1 cellular context compared by ENCODE assay signal in the genomic region with DNA sequence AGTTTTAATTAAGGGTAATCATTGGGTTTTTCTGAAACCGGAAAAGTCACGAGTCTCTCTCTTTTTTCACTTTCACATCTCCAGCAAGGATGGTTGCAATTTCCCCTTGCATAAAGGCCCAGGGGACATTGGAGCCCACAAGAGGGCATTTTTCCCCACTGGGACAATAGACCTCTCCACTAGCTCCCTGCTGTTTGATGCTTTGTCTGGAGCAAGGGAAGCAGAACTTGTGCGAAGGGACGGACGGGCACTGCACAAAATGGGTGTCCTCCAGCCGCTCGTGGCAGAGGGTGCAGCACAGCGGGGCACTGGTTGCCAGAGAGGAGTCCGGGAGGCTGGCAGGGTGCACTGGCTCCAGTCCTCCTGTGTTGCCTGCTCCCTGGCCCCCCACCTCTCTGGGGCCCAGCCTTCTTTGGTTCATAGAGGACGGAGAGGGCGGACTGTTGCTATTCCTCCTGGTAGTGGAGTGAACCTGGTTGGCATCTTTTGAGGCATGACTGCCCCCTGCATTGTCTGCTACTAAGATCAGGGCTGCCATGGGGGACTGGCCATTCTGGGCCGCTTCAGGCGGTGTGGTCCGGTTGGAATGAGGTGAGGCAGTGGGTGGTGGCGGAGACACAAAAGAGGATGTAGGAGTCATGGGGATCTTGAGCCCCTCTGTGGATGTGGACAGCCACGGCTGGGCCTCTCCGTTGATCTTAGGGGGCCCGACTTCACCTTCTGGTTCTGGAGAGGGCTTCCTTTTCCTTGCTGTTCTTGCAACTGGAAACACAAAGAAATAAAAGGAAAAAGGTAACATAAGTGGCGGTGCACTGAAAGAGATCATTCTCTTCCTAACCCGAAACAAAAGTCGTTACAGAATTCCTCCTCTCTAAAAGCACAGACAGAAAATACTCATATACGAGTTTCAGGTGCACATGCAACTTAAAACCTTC.
TF ChIP-seq lines count a peak whose summit lies in the region.

No MANE protein-coding gene starts in this region.

TF ChIP-seq in HEK293, 187 proteins besides CTCF, POLR2A, EP300 and RAD21 (continued from another document and continues in another):
- TF ChIP-seq, protein P1, sequence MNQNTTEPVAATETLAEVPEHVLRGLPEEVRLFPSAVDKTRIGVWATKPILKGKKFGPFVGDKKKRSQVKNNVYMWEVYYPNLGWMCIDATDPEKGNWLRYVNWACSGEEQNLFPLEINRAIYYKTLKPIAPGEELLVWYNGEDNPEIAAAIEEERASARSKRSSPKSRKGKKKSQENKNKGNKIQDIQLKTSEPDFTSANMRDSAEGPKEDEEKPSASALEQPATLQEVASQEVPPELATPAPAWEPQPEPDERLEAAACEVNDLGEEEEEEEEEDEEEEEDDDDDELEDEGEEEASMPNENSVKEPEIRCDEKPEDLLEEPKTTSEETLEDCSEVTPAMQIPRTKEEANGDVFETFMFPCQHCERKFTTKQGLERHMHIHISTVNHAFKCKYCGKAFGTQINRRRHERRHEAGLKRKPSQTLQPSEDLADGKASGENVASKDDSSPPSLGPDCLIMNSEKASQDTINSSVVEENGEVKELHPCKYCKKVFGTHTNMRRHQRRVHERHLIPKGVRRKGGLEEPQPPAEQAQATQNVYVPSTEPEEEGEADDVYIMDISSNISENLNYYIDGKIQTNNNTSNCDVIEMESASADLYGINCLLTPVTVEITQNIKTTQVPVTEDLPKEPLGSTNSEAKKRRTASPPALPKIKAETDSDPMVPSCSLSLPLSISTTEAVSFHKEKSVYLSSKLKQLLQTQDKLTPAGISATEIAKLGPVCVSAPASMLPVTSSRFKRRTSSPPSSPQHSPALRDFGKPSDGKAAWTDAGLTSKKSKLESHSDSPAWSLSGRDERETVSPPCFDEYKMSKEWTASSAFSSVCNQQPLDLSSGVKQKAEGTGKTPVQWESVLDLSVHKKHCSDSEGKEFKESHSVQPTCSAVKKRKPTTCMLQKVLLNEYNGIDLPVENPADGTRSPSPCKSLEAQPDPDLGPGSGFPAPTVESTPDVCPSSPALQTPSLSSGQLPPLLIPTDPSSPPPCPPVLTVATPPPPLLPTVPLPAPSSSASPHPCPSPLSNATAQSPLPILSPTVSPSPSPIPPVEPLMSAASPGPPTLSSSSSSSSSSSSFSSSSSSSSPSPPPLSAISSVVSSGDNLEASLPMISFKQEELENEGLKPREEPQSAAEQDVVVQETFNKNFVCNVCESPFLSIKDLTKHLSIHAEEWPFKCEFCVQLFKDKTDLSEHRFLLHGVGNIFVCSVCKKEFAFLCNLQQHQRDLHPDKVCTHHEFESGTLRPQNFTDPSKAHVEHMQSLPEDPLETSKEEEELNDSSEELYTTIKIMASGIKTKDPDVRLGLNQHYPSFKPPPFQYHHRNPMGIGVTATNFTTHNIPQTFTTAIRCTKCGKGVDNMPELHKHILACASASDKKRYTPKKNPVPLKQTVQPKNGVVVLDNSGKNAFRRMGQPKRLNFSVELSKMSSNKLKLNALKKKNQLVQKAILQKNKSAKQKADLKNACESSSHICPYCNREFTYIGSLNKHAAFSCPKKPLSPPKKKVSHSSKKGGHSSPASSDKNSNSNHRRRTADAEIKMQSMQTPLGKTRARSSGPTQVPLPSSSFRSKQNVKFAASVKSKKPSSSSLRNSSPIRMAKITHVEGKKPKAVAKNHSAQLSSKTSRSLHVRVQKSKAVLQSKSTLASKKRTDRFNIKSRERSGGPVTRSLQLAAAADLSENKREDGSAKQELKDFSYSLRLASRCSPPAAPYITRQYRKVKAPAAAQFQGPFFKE (tag by site-specific recombination; IDR thresholded peaks at IDR 0.05; ENCODE audit: borderline replicate concordance), result no peak
- no peak for TF ChIP-seq ZNF292 (tag by site-specific recombination; IDR thresholded peaks at IDR 0.05; ENCODE audit: borderline replicate concordance, low read depth)
- no peak for TF ChIP-seq ZBTB21 (tag by site-specific recombination; IDR thresholded peaks at IDR 0.05)
- no peak for TF ChIP-seq ZBTB1 (tag by site-specific recombination; IDR thresholded peaks at IDR 0.05)
- TF ChIP-seq ZNF677 (tag by site-specific recombination; IDR thresholded peaks at IDR 0.05), result no peak
- no peak for TF ChIP-seq ZNF707 (tag by site-specific recombination; IDR thresholded peaks at IDR 0.05)
- TF ChIP-seq ZNF24 (tag by site-specific recombination; IDR thresholded peaks at IDR 0.05), result no peak; the same call in 1 of the 2 replicates
- TF ChIP-seq, protein P2, sequence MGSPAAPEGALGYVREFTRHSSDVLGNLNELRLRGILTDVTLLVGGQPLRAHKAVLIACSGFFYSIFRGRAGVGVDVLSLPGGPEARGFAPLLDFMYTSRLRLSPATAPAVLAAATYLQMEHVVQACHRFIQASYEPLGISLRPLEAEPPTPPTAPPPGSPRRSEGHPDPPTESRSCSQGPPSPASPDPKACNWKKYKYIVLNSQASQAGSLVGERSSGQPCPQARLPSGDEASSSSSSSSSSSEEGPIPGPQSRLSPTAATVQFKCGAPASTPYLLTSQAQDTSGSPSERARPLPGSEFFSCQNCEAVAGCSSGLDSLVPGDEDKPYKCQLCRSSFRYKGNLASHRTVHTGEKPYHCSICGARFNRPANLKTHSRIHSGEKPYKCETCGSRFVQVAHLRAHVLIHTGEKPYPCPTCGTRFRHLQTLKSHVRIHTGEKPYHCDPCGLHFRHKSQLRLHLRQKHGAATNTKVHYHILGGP (tag by site-specific recombination; IDR thresholded peaks at IDR 0.05), result no peak
- TF ChIP-seq ZNF624 (tag by site-specific recombination; IDR thresholded peaks at IDR 0.05), result no peak
- TF ChIP-seq, protein P3, sequence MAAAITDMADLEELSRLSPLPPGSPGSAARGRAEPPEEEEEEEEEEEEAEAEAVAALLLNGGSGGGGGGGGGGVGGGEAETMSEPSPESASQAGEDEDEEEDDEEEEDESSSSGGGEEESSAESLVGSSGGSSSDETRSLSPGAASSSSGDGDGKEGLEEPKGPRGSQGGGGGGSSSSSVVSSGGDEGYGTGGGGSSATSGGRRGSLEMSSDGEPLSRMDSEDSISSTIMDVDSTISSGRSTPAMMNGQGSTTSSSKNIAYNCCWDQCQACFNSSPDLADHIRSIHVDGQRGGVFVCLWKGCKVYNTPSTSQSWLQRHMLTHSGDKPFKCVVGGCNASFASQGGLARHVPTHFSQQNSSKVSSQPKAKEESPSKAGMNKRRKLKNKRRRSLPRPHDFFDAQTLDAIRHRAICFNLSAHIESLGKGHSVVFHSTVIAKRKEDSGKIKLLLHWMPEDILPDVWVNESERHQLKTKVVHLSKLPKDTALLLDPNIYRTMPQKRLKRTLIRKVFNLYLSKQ (tag by site-specific recombination; IDR thresholded peaks at IDR 0.05; ENCODE audit: borderline replicate concordance), result no peak
- TF ChIP-seq ZNF629 (tag by site-specific recombination; IDR thresholded peaks at IDR 0.05), result no peak
- peak; percentile 30; the same call in 1 of the 2 replicates for TF ChIP-seq SP7 (tag by site-specific recombination; IDR thresholded peaks at IDR 0.05)
- no peak for TF ChIP-seq ZNF10 (tag by site-specific recombination; IDR thresholded peaks at IDR 0.05)
- no peak for TF ChIP-seq SCRT1 (tag by site-specific recombination; IDR thresholded peaks at IDR 0.05; ENCODE audit: borderline replicate concordance)
- TF ChIP-seq ZNF514 (tag by site-specific recombination; IDR thresholded peaks at IDR 0.05), result no peak
- peak; percentile 10; the same call in 1 of the 2 replicates for TF ChIP-seq OSR2 (tag by site-specific recombination; IDR thresholded peaks at IDR 0.05)
- no peak for TF ChIP-seq ZNF214 (tag by site-specific recombination; IDR thresholded peaks at IDR 0.05; ENCODE audit: borderline replicate concordance)
- 0 out of 2 replicates have a peak, but pooled peaks have one; percentile 34 for TF ChIP-seq EGR2 (tag by site-specific recombination; IDR thresholded peaks at IDR 0.05; ENCODE audit: low read depth)
- no peak for TF ChIP-seq ZNF391 (tag by site-specific recombination; IDR thresholded peaks at IDR 0.05; ENCODE audit: borderline replicate concordance, low read depth)
- no peak for TF ChIP-seq GLI2 (tag by site-specific recombination; IDR thresholded peaks at IDR 0.05; ENCODE audit: borderline replicate concordance, low read depth)
- peak; percentile 66; the same call in 1 of the 2 replicates for TF ChIP-seq KLF16 (tag by site-specific recombination; IDR thresholded peaks at IDR 0.05)
- TF ChIP-seq, protein P4, sequence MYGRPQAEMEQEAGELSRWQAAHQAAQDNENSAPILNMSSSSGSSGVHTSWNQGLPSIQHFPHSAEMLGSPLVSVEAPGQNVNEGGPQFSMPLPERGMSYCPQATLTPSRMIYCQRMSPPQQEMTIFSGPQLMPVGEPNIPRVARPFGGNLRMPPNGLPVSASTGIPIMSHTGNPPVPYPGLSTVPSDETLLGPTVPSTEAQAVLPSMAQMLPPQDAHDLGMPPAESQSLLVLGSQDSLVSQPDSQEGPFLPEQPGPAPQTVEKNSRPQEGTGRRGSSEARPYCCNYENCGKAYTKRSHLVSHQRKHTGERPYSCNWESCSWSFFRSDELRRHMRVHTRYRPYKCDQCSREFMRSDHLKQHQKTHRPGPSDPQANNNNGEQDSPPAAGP (tag by site-specific recombination; IDR thresholded peaks at IDR 0.05), result no peak; the same call in 1 of the 2 replicates
- peak; percentile 95 for TF ChIP-seq PRDM1 (tag by site-specific recombination; IDR thresholded peaks at IDR 0.05)
- no peak for TF ChIP-seq ZNF555 (tag by site-specific recombination; conservative IDR thresholded peaks at IDR 0.05)
- TF ChIP-seq, protein P5, sequence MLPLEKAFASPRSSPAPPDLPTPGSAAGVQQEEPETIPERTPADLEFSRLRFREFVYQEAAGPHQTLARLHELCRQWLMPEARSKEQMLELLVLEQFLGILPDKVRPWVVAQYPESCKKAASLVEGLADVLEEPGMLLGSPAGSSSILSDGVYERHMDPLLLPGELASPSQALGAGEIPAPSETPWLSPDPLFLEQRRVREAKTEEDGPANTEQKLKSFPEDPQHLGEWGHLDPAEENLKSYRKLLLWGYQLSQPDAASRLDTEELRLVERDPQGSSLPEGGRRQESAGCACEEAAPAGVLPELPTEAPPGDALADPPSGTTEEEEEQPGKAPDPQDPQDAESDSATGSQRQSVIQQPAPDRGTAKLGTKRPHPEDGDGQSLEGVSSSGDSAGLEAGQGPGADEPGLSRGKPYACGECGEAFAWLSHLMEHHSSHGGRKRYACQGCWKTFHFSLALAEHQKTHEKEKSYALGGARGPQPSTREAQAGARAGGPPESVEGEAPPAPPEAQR (tag by site-specific recombination; IDR thresholded peaks at IDR 0.05), result no peak
- TF ChIP-seq, protein P6, sequence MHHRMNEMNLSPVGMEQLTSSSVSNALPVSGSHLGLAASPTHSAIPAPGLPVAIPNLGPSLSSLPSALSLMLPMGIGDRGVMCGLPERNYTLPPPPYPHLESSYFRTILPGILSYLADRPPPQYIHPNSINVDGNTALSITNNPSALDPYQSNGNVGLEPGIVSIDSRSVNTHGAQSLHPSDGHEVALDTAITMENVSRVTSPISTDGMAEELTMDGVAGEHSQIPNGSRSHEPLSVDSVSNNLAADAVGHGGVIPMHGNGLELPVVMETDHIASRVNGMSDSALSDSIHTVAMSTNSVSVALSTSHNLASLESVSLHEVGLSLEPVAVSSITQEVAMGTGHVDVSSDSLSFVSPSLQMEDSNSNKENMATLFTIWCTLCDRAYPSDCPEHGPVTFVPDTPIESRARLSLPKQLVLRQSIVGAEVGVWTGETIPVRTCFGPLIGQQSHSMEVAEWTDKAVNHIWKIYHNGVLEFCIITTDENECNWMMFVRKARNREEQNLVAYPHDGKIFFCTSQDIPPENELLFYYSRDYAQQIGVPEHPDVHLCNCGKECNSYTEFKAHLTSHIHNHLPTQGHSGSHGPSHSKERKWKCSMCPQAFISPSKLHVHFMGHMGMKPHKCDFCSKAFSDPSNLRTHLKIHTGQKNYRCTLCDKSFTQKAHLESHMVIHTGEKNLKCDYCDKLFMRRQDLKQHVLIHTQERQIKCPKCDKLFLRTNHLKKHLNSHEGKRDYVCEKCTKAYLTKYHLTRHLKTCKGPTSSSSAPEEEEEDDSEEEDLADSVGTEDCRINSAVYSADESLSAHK (tag by site-specific recombination; IDR thresholded peaks at IDR 0.05), result no peak
- TF ChIP-seq, protein P7, sequence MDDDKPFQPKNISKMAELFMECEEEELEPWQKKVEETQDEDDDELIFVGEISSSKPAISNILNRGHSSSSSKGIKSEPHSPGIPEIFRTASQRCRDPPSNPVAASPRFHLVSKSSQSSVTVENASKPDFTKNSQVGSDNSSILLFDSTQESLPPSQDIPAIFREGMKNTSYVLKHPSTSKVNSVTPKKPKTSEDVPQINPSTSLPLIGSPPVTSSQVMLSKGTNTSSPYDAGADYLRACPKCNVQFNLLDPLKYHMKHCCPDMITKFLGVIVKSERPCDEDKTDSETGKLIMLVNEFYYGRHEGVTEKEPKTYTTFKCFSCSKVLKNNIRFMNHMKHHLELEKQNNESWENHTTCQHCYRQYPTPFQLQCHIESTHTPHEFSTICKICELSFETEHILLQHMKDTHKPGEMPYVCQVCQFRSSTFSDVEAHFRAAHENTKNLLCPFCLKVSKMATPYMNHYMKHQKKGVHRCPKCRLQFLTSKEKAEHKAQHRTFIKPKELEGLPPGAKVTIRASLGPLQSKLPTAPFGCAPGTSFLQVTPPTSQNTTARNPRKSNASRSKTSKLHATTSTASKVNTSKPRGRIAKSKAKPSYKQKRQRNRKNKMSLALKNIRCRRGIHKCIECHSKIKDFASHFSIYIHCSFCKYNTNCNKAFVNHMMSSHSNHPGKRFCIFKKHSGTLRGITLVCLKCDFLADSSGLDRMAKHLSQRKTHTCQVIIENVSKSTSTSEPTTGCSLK (tag by site-specific recombination; IDR thresholded peaks at IDR 0.05), result no peak
- no peak; the same call in 1 of the 2 replicates for TF ChIP-seq ZNF121 (tag by site-specific recombination; IDR thresholded peaks at IDR 0.05)
- TF ChIP-seq ZNF19 (tag by site-specific recombination; IDR thresholded peaks at IDR 0.05; ENCODE audit: low read depth), result no peak
- TF ChIP-seq, protein P8, sequence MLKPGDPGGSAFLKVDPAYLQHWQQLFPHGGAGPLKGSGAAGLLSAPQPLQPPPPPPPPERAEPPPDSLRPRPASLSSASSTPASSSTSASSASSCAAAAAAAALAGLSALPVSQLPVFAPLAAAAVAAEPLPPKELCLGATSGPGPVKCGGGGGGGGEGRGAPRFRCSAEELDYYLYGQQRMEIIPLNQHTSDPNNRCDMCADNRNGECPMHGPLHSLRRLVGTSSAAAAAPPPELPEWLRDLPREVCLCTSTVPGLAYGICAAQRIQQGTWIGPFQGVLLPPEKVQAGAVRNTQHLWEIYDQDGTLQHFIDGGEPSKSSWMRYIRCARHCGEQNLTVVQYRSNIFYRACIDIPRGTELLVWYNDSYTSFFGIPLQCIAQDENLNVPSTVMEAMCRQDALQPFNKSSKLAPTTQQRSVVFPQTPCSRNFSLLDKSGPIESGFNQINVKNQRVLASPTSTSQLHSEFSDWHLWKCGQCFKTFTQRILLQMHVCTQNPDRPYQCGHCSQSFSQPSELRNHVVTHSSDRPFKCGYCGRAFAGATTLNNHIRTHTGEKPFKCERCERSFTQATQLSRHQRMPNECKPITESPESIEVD (tag by site-specific recombination; IDR thresholded peaks at IDR 0.05), result peak; percentile 77
- TF ChIP-seq TCF7L2 (IDR thresholded peaks at IDR 0.05; ENCODE audit: borderline replicate concordance, low read depth, low read length), result no peak
- TF ChIP-seq ZFHX2 (tag by site-specific recombination; conservative IDR thresholded peaks at IDR 0.05), result peak; percentile 60
- TF ChIP-seq ZNF768 (tag by site-specific recombination; IDR thresholded peaks at IDR 0.05), result no peak; the same call in 1 of the 2 replicates
- no peak for TF ChIP-seq ZNF433 (tag by site-specific recombination; IDR thresholded peaks at IDR 0.05; ENCODE audit: low read depth)
- no peak for TF ChIP-seq ZNF626 (tag by site-specific recombination; IDR thresholded peaks at IDR 0.05)
